ENCODE assay signal across 8 cellular contexts in genomic region chr2:96527052-96527964, GRCh38. TPM values are rescaled to one million over a fixed set of nuclear protein-coding genes. Genes with fewer than 3 reads are reported as not detected.
DNase-seq lines count a peak whose midpoint lies in the region; ATAC-seq, FAIRE-seq and TF ChIP-seq lines count a peak whose summit lies in the region.

No MANE protein-coding gene starts in this region.

- H4K20me1 ChIP-seq in Loucy (ENCODE audit: insufficient read depth, low read length, poor library complexity, severe bottlenecking), result no peaks in the 10 kb centered on the region

- intact Hi-C loops in body of pancreas (cut with DNase I), result no loop called here

- H3K27ac ChIP-seq in iPS DF 6.9 (ENCODE audit: low read length) (no peak overlapping the region), body of pancreas (peak overlapping the region in 2 of 4 donors; percentile 52 to 56)

- H3K27me3 ChIP-seq in Loucy (ENCODE audit: insufficient read depth, low read length, poor library complexity, severe bottlenecking) (no peaks in the 10 kb centered on the region), iPS DF 6.9 (ENCODE audit: control insufficient read depth, insufficient read depth, low read length) (no peaks in the 10 kb centered on the region), body of pancreas (no peaks in the 10 kb centered on the region)

- H3K9me3 ChIP-seq in Loucy (ENCODE audit: insufficient read depth, low read depth, low read length) (no peaks in the 10 kb centered on the region), iPS DF 6.9 (ENCODE audit: control insufficient read depth, insufficient read depth, low read length) (no peaks in the 10 kb centered on the region), body of pancreas (no peaks in the 10 kb centered on the region)

- peak; percentile 43 for TF ChIP-seq CTCF in Loucy (conservative IDR thresholded peaks at IDR 0.05; ENCODE audit: low read length)
- TF ChIP-seq CTCF in body of pancreas (IDR thresholded peaks at IDR 0.05), result no peak

- peak overlapping the region; percentile 94 for H3K4me2 ChIP-seq in Loucy (ENCODE audit: low read depth, low read length, poor library complexity, severe bottlenecking)

- H3K4me1 ChIP-seq in Loucy (ENCODE audit: insufficient read depth, low read length, poor library complexity, severe bottlenecking), result peaks cover 48% of the 10 kb centered on the region
- H3K4me1 ChIP-seq in iPS DF 6.9 (ENCODE audit: control insufficient read depth, insufficient read depth, low read length), result 0 out of 2 replicates have a peak, but pooled peaks cover 1% of the 10 kb centered on the region
- peaks cover 9% of the 10 kb centered on the region for H3K4me1 ChIP-seq in body of pancreas

- TF ChIP-seq POLR2A in body of pancreas (IDR thresholded peaks at IDR 0.05), result no peak

- ATAC-seq in body of pancreas (no peak), HG02571 (IDR thresholded peaks at IDR 0.05; ENCODE audit: unreplicated experiment) (no peak)

- H3K79me2 ChIP-seq in Loucy (ENCODE audit: insufficient read depth, low read length), result no peaks in the 10 kb centered on the region

- H3K9ac ChIP-seq in Loucy (ENCODE audit: low read depth, low read length, poor library complexity, severe bottlenecking), result peak overlapping the region; percentile 72

- DNase-seq in GM18507 (ENCODE audit: extremely low spot score, insufficient read length, low read depth) (peak; percentile 53), activated gamma-delta T cell treated with Interleukin-2 at 50 U/mL for 16 hours (peak; percentile 49), iPS DF 6.9 (ENCODE audit: low read depth, low spot score) (no peak), GM19240 (ENCODE audit: insufficient read length, low spot score) (no peak), body of pancreas (no peak)
- peak; percentile 65 to 71 for DNase-seq in stimulated activated CD4-positive, alpha-beta T cell treated with anti-CD3 and anti-CD28 coated beads, Interleukin-15, amount 100 ng/mL, for 48 hours (ENCODE audit: low read depth in 2 of 2)

- no peaks in the 10 kb centered on the region for H3K9me2 ChIP-seq in Loucy (replicated peaks; ENCODE audit: low read depth, low read length)

- WGBS in iPS DF 6.9 (ENCODE audit: insufficient coverage, insufficient read length), result no CpG with 5 or more reads among the region's 60 CpGs
- WGBS in body of pancreas, 2 donors, result 23 to 31% methylated on average over 27 to 59 of the region's 60 CpGs

- peak; percentile 81 for FAIRE-seq in GM18507 (lab: Jason Lieb, UNC)

- peaks cover 6% of the 10 kb centered on the region; the same call in 1 of the 2 replicates for H3F3A ChIP-seq in Loucy (ENCODE audit: low read depth)

- H2AFZ ChIP-seq in Loucy (ENCODE audit: low read length), result peak overlapping the region; percentile 94

- H3K4me3 ChIP-seq in Loucy (ENCODE audit: low read length, poor library complexity, severe bottlenecking) (peak overlapping the region; percentile 75), iPS DF 6.9 (ENCODE audit: low read length) (peak overlapping the region; percentile 38; the same call in 1 of the 2 replicates), body of pancreas (peak overlapping the region in 1 of 2 donors; percentile 18)

- no peaks in the 10 kb centered on the region for H3K36me3 ChIP-seq in Loucy (ENCODE audit: insufficient read depth, low read length)
- no peaks in the 10 kb centered on the region for H3K36me3 ChIP-seq in iPS DF 6.9 (ENCODE audit: control insufficient read depth, insufficient read depth, low read length)
- H3K36me3 ChIP-seq in body of pancreas (replicated peaks in 1 of 2; ENCODE audit: insufficient read depth in 1 of 2, low read depth in 2 of 2), result no peaks in the 10 kb centered on the region

RNA-seq across cellular contexts. Expression of gene ARID5A, which starts 9.2 kb away (rescaled TPM):
- total RNA-seq in body of pancreas, result 1 to 10 TPM; 8.9 to 9.6 TPM

RNA-seq across cellular contexts. Expression of gene NEURL3, which starts 22.2 kb away (rescaled TPM):
- 10 to 100 TPM; 40.7 to 71.2 TPM for total RNA-seq in body of pancreas

Comparison
In these comparisons a context has a peak if more than half of its experiments do, and no peak if none do; other contexts are left out.
1. DNase-seq: peak in GM18507 (single experiment), activated gamma-delta T cell treated with Interleukin-2 at 50 U/mL for 16 hours (single experiment) and stimulated activated CD4-positive, alpha-beta T cell treated with anti-CD3 and anti-CD28 coated beads, Interleukin-15, amount 100 ng/mL, for 48 hours (2 of 2); none in iPS DF 6.9 (single experiment), GM19240 (single experiment) and body of pancreas (0 of 4).